Comparison of ENCODE assay signal across 1 cellular context in the genomic region with DNA sequence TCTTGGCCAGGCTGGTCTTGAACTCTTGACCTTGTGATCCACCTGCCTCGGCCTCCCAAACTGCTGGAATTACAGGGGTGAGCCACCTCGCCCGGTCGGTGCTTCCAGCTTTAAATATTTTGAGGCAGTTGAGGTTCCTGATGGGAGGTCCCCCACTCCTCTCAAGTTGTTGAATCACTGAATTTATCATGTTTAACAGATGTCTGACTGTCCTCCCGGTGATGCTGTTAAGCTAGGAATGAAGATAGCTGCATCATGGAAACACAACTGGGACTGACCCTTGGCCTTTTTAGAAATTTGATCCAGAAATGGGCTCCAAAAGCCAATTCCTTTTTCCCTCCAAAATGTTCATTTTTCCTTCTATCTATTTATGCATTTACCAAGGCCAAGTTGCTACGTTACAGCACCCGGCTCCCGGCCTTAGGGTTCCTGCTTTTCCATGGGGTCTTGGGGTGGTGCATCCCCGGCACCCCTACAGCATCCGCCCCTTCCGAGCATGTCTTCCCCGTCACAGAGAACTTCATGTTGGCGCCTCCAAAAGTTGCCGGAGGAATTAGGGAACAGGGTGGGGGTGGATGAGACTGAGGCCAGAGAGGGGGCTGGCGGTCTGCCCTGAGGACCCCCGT.
TF ChIP-seq lines count a peak whose summit lies in the region.

No MANE protein-coding gene starts in this region.

TF ChIP-seq in IMR-90, 13 proteins besides CTCF, POLR2A, EP300 and RAD21 (continued from another document):
- TF ChIP-seq, protein P1, sequence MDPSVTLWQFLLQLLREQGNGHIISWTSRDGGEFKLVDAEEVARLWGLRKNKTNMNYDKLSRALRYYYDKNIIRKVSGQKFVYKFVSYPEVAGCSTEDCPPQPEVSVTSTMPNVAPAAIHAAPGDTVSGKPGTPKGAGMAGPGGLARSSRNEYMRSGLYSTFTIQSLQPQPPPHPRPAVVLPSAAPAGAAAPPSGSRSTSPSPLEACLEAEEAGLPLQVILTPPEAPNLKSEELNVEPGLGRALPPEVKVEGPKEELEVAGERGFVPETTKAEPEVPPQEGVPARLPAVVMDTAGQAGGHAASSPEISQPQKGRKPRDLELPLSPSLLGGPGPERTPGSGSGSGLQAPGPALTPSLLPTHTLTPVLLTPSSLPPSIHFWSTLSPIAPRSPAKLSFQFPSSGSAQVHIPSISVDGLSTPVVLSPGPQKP (IDR thresholded peaks at IDR 0.05; ENCODE audit: borderline replicate concordance, low read depth, low read length) = no peak
- TF ChIP-seq RFX5 (IDR thresholded peaks at IDR 0.05; ENCODE audit: low read depth, low read length) (no peak), MAFK (IDR thresholded peaks at IDR 0.05; ENCODE audit: low read depth, low read length) (no peak), BHLHE40 (IDR thresholded peaks at IDR 0.05; ENCODE audit: low read depth, low read length) (no peak)
